2 cellular contexts compared by ENCODE assay signal in genomic region chrX:152461471-152461870, GRCh38. TPM values are rescaled to one million over a fixed set of nuclear protein-coding genes. Genes with fewer than 3 reads are reported as not detected.
"Had no signal": no experiment of that assay in that cellular context is flagged by ENCODE, and none has a peak within 500 bp of the region (broad histone marks: within the 10 kb centered on the region; RNA-seq: fewer than 3 reads in every experiment).

No MANE protein-coding gene starts in this region.

RNA-seq across cellular contexts. Expression of gene GABRA3, which starts 10.4 kb away (rescaled TPM):
- total RNA-seq: GM23248, HFFc6 had no signal
- polyA plus RNA-seq: GM23248 had no signal
